14 cellular contexts compared by ENCODE assay signal in the genomic region with DNA sequence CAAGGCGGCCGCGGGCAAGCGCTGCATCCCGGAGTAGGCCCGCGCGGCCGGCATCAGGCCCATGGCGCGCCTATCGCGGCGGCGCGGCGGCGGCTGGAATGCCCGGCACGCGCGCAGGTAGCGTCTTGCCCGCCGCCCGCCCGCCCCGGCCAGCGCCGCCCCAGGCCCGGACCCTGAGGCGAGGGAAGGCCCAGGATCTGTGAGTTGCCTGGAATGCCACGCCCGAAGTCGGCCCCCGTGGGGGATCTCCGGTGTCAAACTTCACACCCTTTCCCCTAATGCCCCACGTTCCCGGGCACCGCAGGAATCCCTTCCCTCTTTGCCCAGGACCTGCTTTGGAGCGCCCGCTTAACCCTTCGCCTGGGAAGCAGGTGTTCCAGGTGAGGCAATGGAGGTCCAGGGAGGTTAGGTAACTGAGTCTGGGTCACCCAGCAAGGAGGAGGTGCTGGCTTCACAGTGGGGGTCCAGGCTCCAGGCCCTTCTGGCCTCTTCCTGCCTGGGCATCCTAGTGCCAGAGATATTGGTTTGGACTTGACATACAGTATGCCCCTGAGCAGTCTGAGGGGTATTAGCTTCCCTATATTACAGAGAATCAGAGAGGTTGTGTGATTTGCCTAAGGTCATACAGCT.
A peak's percentile ranks its signal among the peaks of the same experiment; 100 is the strongest.
DNase-seq lines count a peak whose midpoint lies in the region.
"Had no signal": no experiment of that assay in that cellular context is flagged by ENCODE, and none has a peak within 500 bp of the region (broad histone marks: within the 10 kb centered on the region; RNA-seq: fewer than 3 reads in every experiment).

No MANE protein-coding gene starts in this region.

- no peaks in the 10 kb centered on the region for H3K36me3 ChIP-seq in HUES64 (ENCODE audit: insufficient read depth, low read length)
- H3K36me3 ChIP-seq in ectodermal cell (ENCODE audit: control insufficient read depth, insufficient read depth, low read length): no peaks in the 10 kb centered on the region
- no peaks in the 10 kb centered on the region for H3K36me3 ChIP-seq in mesendoderm (ENCODE audit: control insufficient read depth, insufficient read depth, low read length)

- no peak overlapping the region for H3K23ac ChIP-seq in mesendoderm (ENCODE audit: low read length)

- no peak overlapping the region for H3K4ac ChIP-seq in mesendoderm (ENCODE audit: low read depth, low read length)

- H2BK5ac ChIP-seq in mesendoderm (ENCODE audit: low read length): no peak overlapping the region

- H2BK15ac ChIP-seq in mesendoderm (replicated peaks; ENCODE audit: low read depth): no peak overlapping the region

- no peak overlapping the region for H4K8ac ChIP-seq in mesendoderm (ENCODE audit: low read depth, low read length)

- no peak overlapping the region for H4K5ac ChIP-seq in mesendoderm (ENCODE audit: low read length)

- H3K9ac ChIP-seq in HUES64 (ENCODE audit: low read depth, low read length) (peak overlapping the region; percentile 31; the same call in 1 of the 2 replicates), mesendoderm (ENCODE audit: low read length) (no peak overlapping the region)

- H3K4me3 ChIP-seq in HUES64 (ENCODE audit: low read length) (peak overlapping the region; percentile 47), ectodermal cell (ENCODE audit: insufficient read depth, low read depth, low read length) (peak overlapping the region; percentile 9), mesendoderm (ENCODE audit: low read length) (no peak overlapping the region)

- H3K79me2 ChIP-seq in mesendoderm (ENCODE audit: control insufficient read depth, insufficient read depth, low read length): no peaks in the 10 kb centered on the region

- H3K4me2 ChIP-seq in mesendoderm (ENCODE audit: low read length): no peak overlapping the region

- no peaks in the 10 kb centered on the region for H3K79me1 ChIP-seq in mesendoderm (ENCODE audit: low read length)

- H3K18ac ChIP-seq in mesendoderm (ENCODE audit: low read length): peak overlapping the region; percentile 35

- no peak overlapping the region for H2AK5ac ChIP-seq in mesendoderm (ENCODE audit: low read length)

- H3K56ac ChIP-seq in mesendoderm (ENCODE audit: low read length): no peak overlapping the region

- H3K9me3 ChIP-seq in HUES64 (ENCODE audit: insufficient read depth, low read depth, low read length) (no peaks in the 10 kb centered on the region), ectodermal cell (ENCODE audit: control insufficient read depth, low read length) (no peaks in the 10 kb centered on the region)

- peaks cover 22% of the 10 kb centered on the region for H3K27me3 ChIP-seq in HUES64 (ENCODE audit: insufficient read depth, low read length)
- peaks cover 21% of the 10 kb centered on the region for H3K27me3 ChIP-seq in ectodermal cell (ENCODE audit: control insufficient read depth, insufficient read depth, low read length, poor library complexity, severe bottlenecking)
- H3K27me3 ChIP-seq in mesendoderm (ENCODE audit: insufficient read depth, low read length, poor library complexity): no peaks in the 10 kb centered on the region

- peaks cover 13% of the 10 kb centered on the region for H3K4me1 ChIP-seq in HUES64 (ENCODE audit: insufficient read depth, low read length)
- peaks cover 14% of the 10 kb centered on the region for H3K4me1 ChIP-seq in ectodermal cell (ENCODE audit: control insufficient read depth, insufficient read depth, low read length)
- H3K4me1 ChIP-seq in mesendoderm (ENCODE audit: control insufficient read depth, low read depth, low read length): peaks cover 18% of the 10 kb centered on the region

- no peak overlapping the region for H2BK120ac ChIP-seq in mesendoderm (ENCODE audit: low read depth, low read length)

- 11% methylated on average over 43 of the region's 43 CpGs for WGBS in HUES64
- 13% methylated on average over 43 of the region's 43 CpGs for WGBS in ectodermal cell, 2 experiments
- WGBS in mesendoderm (ENCODE audit: extremely low coverage, insufficient coverage, low lambda C conversion rate): no CpG with 5 or more reads among the region's 43 CpGs

- H3K27ac ChIP-seq in HUES64 (ENCODE audit: low read depth, low read length) (no peak overlapping the region), ectodermal cell (ENCODE audit: insufficient read depth, low read depth, low read length, poor library complexity, severe bottlenecking) (no peak overlapping the region), mesendoderm (ENCODE audit: low read depth, low read length) (no peak overlapping the region)
- H3K27ac ChIP-seq: HL-60 had no signal

- peak; percentile 20 for DNase-seq in COLO668 (lab: John Stamatoyannopoulos, UW; ENCODE audit: unreplicated experiment)
- peak; percentile 43 for DNase-seq in mesendoderm
- DNase-seq in NCI-H146 treated with DMSO at 0.1 percent for 48 hours (lab: John Stamatoyannopoulos, UW; ENCODE audit: unreplicated experiment): no peak
- DNase-seq in NCI-H1436 (lab: John Stamatoyannopoulos, UW): no peak
- DNase-seq in AG08396 (ENCODE audit: low spot score): no peak
- no peak for DNase-seq in amniotic stem cell (lab: John Stamatoyannopoulos, UW)
- DNase-seq: activated T-cell treated with anti-CD3 and anti-CD28 coated beads, Interleukin-2, amount 50 U/mL, for 72 hours; CD4-positive, alpha-beta memory T cell; left colon; NCI-H510A; stimulated activated naive CD4-positive, alpha-beta T cell treated with Interleukin-2 at 50 U/mL for 16 hours had no signal

Comparison
In these comparisons a context has a peak if more than half of its experiments do, and no peak if none do; other contexts are left out.
1. DNase-seq: peak in COLO668 (single experiment) and mesendoderm (single experiment); none in NCI-H146 treated with DMSO at 0.1 percent for 48 hours (single experiment), NCI-H1436 (single experiment), AG08396 (single experiment) and amniotic stem cell (single experiment).